ENCODE assay signal across 1 cellular context in the genomic region with DNA sequence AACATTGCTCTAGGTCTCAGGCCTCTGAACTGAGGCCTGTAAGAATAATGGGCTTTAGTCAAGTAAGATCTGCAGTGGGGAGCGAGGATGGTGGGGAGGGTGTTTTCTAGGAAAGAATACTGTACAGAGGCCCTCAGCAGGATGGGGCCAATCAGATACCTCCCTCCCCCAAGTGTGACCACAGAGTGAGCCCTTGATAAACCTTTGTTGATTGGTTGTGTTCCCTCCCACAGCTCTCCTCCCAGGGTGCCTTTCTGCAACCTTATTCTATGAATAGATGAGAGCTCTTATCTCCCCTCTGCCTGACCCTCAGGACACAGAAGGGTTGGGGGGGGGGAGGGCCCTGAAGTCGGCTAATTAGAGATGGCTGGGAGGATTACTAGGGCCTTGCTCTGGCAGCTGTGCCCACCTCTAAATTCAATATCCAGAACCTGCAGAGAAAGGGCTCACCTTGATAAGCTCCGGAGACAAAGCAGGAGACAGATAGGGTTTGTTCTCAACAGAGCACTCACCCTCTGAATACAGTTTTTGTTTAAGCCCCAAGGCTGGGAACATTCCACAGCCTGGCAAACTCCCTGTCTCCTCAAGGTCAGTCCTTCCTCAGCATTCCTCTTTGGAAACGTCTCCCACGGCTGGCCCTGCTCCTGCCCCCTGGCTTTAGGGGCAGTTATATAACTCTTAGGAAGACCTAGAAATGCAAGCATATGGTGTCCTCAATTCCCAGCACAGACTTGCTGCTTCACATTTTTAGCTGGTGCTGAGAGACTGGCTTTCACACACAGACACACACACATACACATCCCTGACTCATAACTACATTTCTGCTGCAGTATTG.
TF ChIP-seq lines count a peak whose summit lies in the region.

No MANE protein-coding gene starts in this region.

TF ChIP-seq in K562, 482 proteins besides CTCF, POLR2A, EP300 and RAD21 (continued from another document):
- TF ChIP-seq E4F1 (CRISPR knock-in tag; IDR thresholded peaks at IDR 0.05; ENCODE audit: borderline replicate concordance) (no peak), PCBP1 (IDR thresholded peaks at IDR 0.05; ENCODE audit: low read depth, low read length, poor library complexity, severe bottlenecking) (no peak), GABPA (tag; conservative IDR thresholded peaks at IDR 0.05; ENCODE audit: low read depth) (no peak), CHD4 (IDR thresholded peaks at IDR 0.05; ENCODE audit: insufficient read depth, insufficient replicate concordance, low read depth, low read length, poor library complexity, severe bottlenecking) (no peak), ETS2 (tag; IDR thresholded peaks at IDR 0.05; ENCODE audit: borderline replicate concordance, poor library complexity, severe bottlenecking) (no peak), ZFP91 (CRISPR knock-in tag; IDR thresholded peaks at IDR 0.05) (no peak)
- TF ChIP-seq, protein P1, sequence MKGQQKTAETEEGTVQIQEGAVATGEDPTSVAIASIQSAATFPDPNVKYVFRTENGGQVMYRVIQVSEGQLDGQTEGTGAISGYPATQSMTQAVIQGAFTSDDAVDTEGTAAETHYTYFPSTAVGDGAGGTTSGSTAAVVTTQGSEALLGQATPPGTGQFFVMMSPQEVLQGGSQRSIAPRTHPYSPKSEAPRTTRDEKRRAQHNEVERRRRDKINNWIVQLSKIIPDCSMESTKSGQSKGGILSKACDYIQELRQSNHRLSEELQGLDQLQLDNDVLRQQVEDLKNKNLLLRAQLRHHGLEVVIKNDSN (CRISPR knock-in tag; IDR thresholded peaks at IDR 0.05), result no peak
